7 cellular contexts compared by ENCODE assay signal in genomic region chr9:137218754-137219271, GRCh38. TPM values are rescaled to one million over a fixed set of nuclear protein-coding genes. Genes with fewer than 3 reads are reported as not detected.
DNase-seq lines count a peak whose midpoint lies in the region; ATAC-seq, FAIRE-seq and TF ChIP-seq lines count a peak whose summit lies in the region.
"Had no signal": no experiment of that assay in that cellular context is flagged by ENCODE, and none has a peak within 500 bp of the region (broad histone marks: within the 10 kb centered on the region; RNA-seq: fewer than 3 reads in every experiment).

No MANE protein-coding gene starts in this region.

- H3K4me3 ChIP-seq in HepG2 (replicated peaks in 1 of 3; ENCODE audit: insufficient read depth in 1 of 3, low read depth in 2 of 3, low read length in 3 of 3): peak overlapping the region; percentile 68 to 83 (median 77)

- ATAC-seq in HepG2: peak; percentile 30

- no CpG with 5 or more reads among the region's 12 CpGs for WGBS in HepG2 (ENCODE audit: low lambda C conversion rate)

- no peak; a peak in 1 of 4 replicates for TF ChIP-seq POLR2A in HepG2 (IDR thresholded peaks at IDR 0.05; ENCODE audit: insufficient read depth in 1 of 2, low read depth in 2 of 2, low read length in 2 of 2)

- H3K9me3 ChIP-seq in HepG2 (ENCODE audit: low read length): no peaks in the 10 kb centered on the region

- no TSS peak for BruUV-seq in HepG2 (replicated peaks; lab: Mats Ljungman, UMichigan)

- H3K36me3 ChIP-seq in HepG2 (replicated peaks in 1 of 2; ENCODE audit: control insufficient read depth in 1 of 2, insufficient read depth in 2 of 2, low read length in 2 of 2): no peaks in the 10 kb centered on the region

- TF ChIP-seq CTCF in HepG2 (CRISPR knock-in tag; IDR thresholded peaks at IDR 0.05): 0 out of 2 replicates have a peak, but pooled peaks have one; percentile 3

- CTCF ChIA-PET in HepG2 (lab: Yijun Ruan, JAX; ENCODE audit: low intra/inter-chr PET ratio, low total read pairs): no interaction called here

- 0 out of 4 replicates have a peak, but pooled peaks of 1 of the 2 experiments have one; percentile 23 for TF ChIP-seq EP300 in HepG2 (IDR thresholded peaks at IDR 0.05; ENCODE audit: low read depth in 2 of 2, low read length in 2 of 2)
- peak; percentile 45; the same call in 1 of the 2 replicates for TF ChIP-seq EP300 in HepG2 (CRISPR knock-in tag; IDR thresholded peaks at IDR 0.05; ENCODE audit: borderline replicate concordance)

- DNase-seq in ELR (ENCODE audit: low read depth) (peak; percentile 56), UCSD-AML1 (lab: John Stamatoyannopoulos, UW; ENCODE audit: unreplicated experiment) (peak; percentile 67), HepG2 (ENCODE audit: low spot score) (peak; percentile 81), NCI-H1092 (lab: John Stamatoyannopoulos, UW) (no peak), activated gamma-delta T cell (lab: John Stamatoyannopoulos, UW) (no peak)
- no peak for DNase-seq in activated CD4-positive, alpha-beta T cell treated with anti-CD3 and anti-CD28 coated beads, Interleukin-2, amount 50 U/mL, for 48 hours
- DNase-seq: NCI-H1417 treated with DMSO at 0.1 percent for 48 hours had no signal

- intact Hi-C loops in HepG2 (cut with micrococcal nuclease; ENCODE audit: unreplicated experiment): no loop called here

- POLR2A ChIA-PET in HepG2 (lab: Yijun Ruan, JAX): interaction anchor here (1.0 to 13.4 kb wide), 12 partner anchors 8 to 137 kb away, joined by 3 to 225 read pairs (median 8); partner anchors contain the start of genes ANAPC2, NDOR1, RNF224 and SSNA1

- no peaks in the 10 kb centered on the region; a peak in 1 of 5 replicates for H3K27me3 ChIP-seq in HepG2 (ENCODE audit: control insufficient read depth in 1 of 2, insufficient read depth in 2 of 2, low read length in 2 of 2)

- H4K20me1 ChIP-seq in HepG2 (ENCODE audit: insufficient read depth, low read length): peaks cover 4% of the 10 kb centered on the region; the same call in 1 of the 2 replicates

- in situ Hi-C loops in HepG2 (cut with HindIII; ENCODE audit: extremely low pct_ligation_motif_present, low pct_unique_long_range_greater_than_20kb): no loop called here

- H3K4me2 ChIP-seq in HepG2 (ENCODE audit: low read depth, low read length): peak overlapping the region; percentile 90

- peak overlapping the region; percentile 84 for H3K27ac ChIP-seq in HepG2 (ENCODE audit: extremely low read length, insufficient read depth, low read length)

- H3K79me2 ChIP-seq in HepG2 (ENCODE audit: insufficient read depth, low read length): peaks cover 3% of the 10 kb centered on the region

- FAIRE-seq in HepG2 (lab: Jason Lieb, UNC): peak; percentile 77

- TF ChIP-seq RAD21 in HepG2 (CRISPR knock-in tag; IDR thresholded peaks at IDR 0.05): no peak

- H3K9ac ChIP-seq in HepG2 (ENCODE audit: insufficient read depth, low read depth, low read length): peak overlapping the region; percentile 77

- peaks cover 35% of the 10 kb centered on the region for H3K4me1 ChIP-seq in HepG2 (ENCODE audit: insufficient read depth, low read length)

- H2AFZ ChIP-seq in HepG2 (ENCODE audit: low read length): no peak overlapping the region

RNA-seq across cellular contexts. Expression of gene RNF208, which starts 3.2 kb away (rescaled TPM):
- 1.8 and 2.1 TPM in 2 replicates for total RNA-seq in HepG2 (2016; rRNA removed; fragmentation: Illumina TruSeq; extraction: Trizol)
- 1.2 and 1.4 TPM in 2 replicates for total RNA-seq in HepG2 (2016; cell fraction: cytosol; rRNA removed; fragmentation: Illumina TruSeq; extraction: Trizol; ENCODE audit: low read depth)
- total RNA-seq in HepG2 (2016; cell fraction: insoluble cytoplasmic fraction; rRNA removed; fragmentation: Illumina TruSeq; extraction: Trizol): 1.2 and 2.1 TPM in 2 replicates
- total RNA-seq in HepG2 (2016; cell fraction: membrane; rRNA removed; fragmentation: Illumina TruSeq; extraction: Trizol): 3.7 and 4.2 TPM in 2 replicates
- 0.99 and 1.3 TPM in 2 replicates for total RNA-seq in HepG2 (2016; cell fraction: nucleus; rRNA removed; fragmentation: Illumina TruSeq; extraction: Trizol)
- polyA plus RNA-seq in HepG2 (2011; rRNA removed): 1.6 and 2.0 TPM in 2 replicates
- polyA plus RNA-seq in HepG2 (2011; cell fraction: cytosol; rRNA removed): 0.99 and 1.4 TPM in 2 replicates
- polyA plus RNA-seq in HepG2 (2011; cell fraction: nucleus; rRNA removed): 14.1 and 17.8 TPM in 2 replicates
- polyA plus RNA-seq in HepG2 (2012): 9.0 and 16.1 TPM in 2 replicates
- polyA plus RNA-seq in HepG2 (2016; cell fraction: cytosol; fragmentation: Illumina TruSeq; extraction: Trizol; ENCODE audit: low read depth): 28.1 and 30.5 TPM in 2 replicates
- 15.2 and 22.0 TPM in 2 replicates for polyA plus RNA-seq in HepG2 (2016; cell fraction: insoluble cytoplasmic fraction; fragmentation: Illumina TruSeq; extraction: Trizol; ENCODE audit: low read depth)
- polyA plus RNA-seq in HepG2 (2016; cell fraction: membrane; fragmentation: Illumina TruSeq; extraction: Trizol; ENCODE audit: low read depth): 36.0 and 38.6 TPM in 2 replicates
- polyA plus RNA-seq in HepG2 (2016; cell fraction: nucleus; fragmentation: Illumina TruSeq; extraction: Trizol; ENCODE audit: insufficient read depth, low read depth): 23.4 and 23.9 TPM in 2 replicates
- 4.1 TPM in 1 of 2 replicates, not detected in the other for polyA minus RNA-seq in HepG2 (2011; rRNA and poly(A)+ RNA removed; ENCODE audit: low replicate concordance)
- polyA minus RNA-seq in HepG2 (2011; cell fraction: cytosol; rRNA and poly(A)+ RNA removed): 3.5 and 4.5 TPM in 2 replicates
- 0.62 and 0.77 TPM in 2 replicates for polyA minus RNA-seq in HepG2 (2011; cell fraction: nucleus; rRNA and poly(A)+ RNA removed)

RNA-seq across cellular contexts. Expression of gene CYSRT1, which starts 6.2 kb away (rescaled TPM):
- 2.1 and 3.4 TPM in 2 replicates for total RNA-seq in HepG2 (2016; rRNA removed; fragmentation: Illumina TruSeq; extraction: Trizol)
- 1.8 and 1.9 TPM in 2 replicates for total RNA-seq in HepG2 (2016; cell fraction: cytosol; rRNA removed; fragmentation: Illumina TruSeq; extraction: Trizol; ENCODE audit: low read depth)
- total RNA-seq in HepG2 (2016; cell fraction: insoluble cytoplasmic fraction; rRNA removed; fragmentation: Illumina TruSeq; extraction: Trizol): 2.7 and 3.3 TPM in 2 replicates
- total RNA-seq in HepG2 (2016; cell fraction: membrane; rRNA removed; fragmentation: Illumina TruSeq; extraction: Trizol): 1.3 and 1.4 TPM in 2 replicates
- 1.1 and 1.2 TPM in 2 replicates for total RNA-seq in HepG2 (2016; cell fraction: nucleus; rRNA removed; fragmentation: Illumina TruSeq; extraction: Trizol)
- 1.5 and 1.7 TPM in 2 replicates for polyA plus RNA-seq in HepG2 (2011; rRNA removed)
- 0.82 and 1.8 TPM in 2 replicates for polyA plus RNA-seq in HepG2 (2011; cell fraction: cytosol; rRNA removed)
- 0.95 and 1.2 TPM in 2 replicates for polyA plus RNA-seq in HepG2 (2011; cell fraction: nucleus; rRNA removed)
- polyA plus RNA-seq in HepG2 (2012): 0.80 and 1.1 TPM in 2 replicates
- 1.2 and 1.3 TPM in 2 replicates for polyA plus RNA-seq in HepG2 (2016; cell fraction: cytosol; fragmentation: Illumina TruSeq; extraction: Trizol; ENCODE audit: low read depth)
- 3.0 and 3.6 TPM in 2 replicates for polyA plus RNA-seq in HepG2 (2016; cell fraction: insoluble cytoplasmic fraction; fragmentation: Illumina TruSeq; extraction: Trizol; ENCODE audit: low read depth)
- polyA plus RNA-seq in HepG2 (2016; cell fraction: membrane; fragmentation: Illumina TruSeq; extraction: Trizol; ENCODE audit: low read depth): 1.1 and 1.3 TPM in 2 replicates
- polyA plus RNA-seq in HepG2 (2016; cell fraction: nucleus; fragmentation: Illumina TruSeq; extraction: Trizol; ENCODE audit: insufficient read depth, low read depth): 1.2 and 2.1 TPM in 2 replicates
- 2.1 and 2.5 TPM in 2 replicates for polyA minus RNA-seq in HepG2 (2011; rRNA and poly(A)+ RNA removed; ENCODE audit: low replicate concordance)
- 0.49 and 0.97 TPM in 2 replicates for polyA minus RNA-seq in HepG2 (2011; cell fraction: cytosol; rRNA and poly(A)+ RNA removed)
- 0.52 and 0.87 TPM in 2 replicates for polyA minus RNA-seq in HepG2 (2011; cell fraction: nucleus; rRNA and poly(A)+ RNA removed)

RNA-seq across cellular contexts. Expression of gene RNF224, which starts 8.5 kb away (rescaled TPM):
- 0.09 and 0.10 TPM in 2 replicates for total RNA-seq in HepG2 (2016; rRNA removed; fragmentation: Illumina TruSeq; extraction: Trizol)
- total RNA-seq in HepG2 (2016; cell fraction: cytosol; rRNA removed; fragmentation: Illumina TruSeq; extraction: Trizol; ENCODE audit: low read depth): not detected in 2 replicates
- not detected in 2 replicates for total RNA-seq in HepG2 (2016; cell fraction: insoluble cytoplasmic fraction; rRNA removed; fragmentation: Illumina TruSeq; extraction: Trizol)
- total RNA-seq in HepG2 (2016; cell fraction: membrane; rRNA removed; fragmentation: Illumina TruSeq; extraction: Trizol): 0.12 TPM in 1 of 2 replicates, not detected in the other
- not detected in 2 replicates for total RNA-seq in HepG2 (2016; cell fraction: nucleus; rRNA removed; fragmentation: Illumina TruSeq; extraction: Trizol)
- polyA plus RNA-seq in HepG2 (2011; rRNA removed): not detected in 2 replicates
- polyA plus RNA-seq in HepG2 (2011; cell fraction: cytosol; rRNA removed): 0.03 and 0.04 TPM in 2 replicates
- polyA plus RNA-seq in HepG2 (2011; cell fraction: nucleus; rRNA removed): 0.07 and 0.11 TPM in 2 replicates
- polyA plus RNA-seq in HepG2 (2012): 0.33 and 0.51 TPM in 2 replicates
- polyA plus RNA-seq in HepG2 (2016; cell fraction: cytosol; fragmentation: Illumina TruSeq; extraction: Trizol; ENCODE audit: low read depth): not detected in 2 replicates
- 0.25 TPM in 1 of 2 replicates, not detected in the other for polyA plus RNA-seq in HepG2 (2016; cell fraction: insoluble cytoplasmic fraction; fragmentation: Illumina TruSeq; extraction: Trizol; ENCODE audit: low read depth)
- not detected in 2 replicates for polyA plus RNA-seq in HepG2 (2016; cell fraction: membrane; fragmentation: Illumina TruSeq; extraction: Trizol; ENCODE audit: low read depth)
- polyA plus RNA-seq in HepG2 (2016; cell fraction: nucleus; fragmentation: Illumina TruSeq; extraction: Trizol; ENCODE audit: insufficient read depth, low read depth): 0.25 TPM in 1 of 2 replicates, not detected in the other
- polyA minus RNA-seq in HepG2 (2011; rRNA and poly(A)+ RNA removed; ENCODE audit: low replicate concordance): 0.10 and 0.44 TPM in 2 replicates
- polyA minus RNA-seq in HepG2 (2011; cell fraction: cytosol; rRNA and poly(A)+ RNA removed): not detected in 2 replicates
- polyA minus RNA-seq in HepG2 (2011; cell fraction: nucleus; rRNA and poly(A)+ RNA removed): 0.26 TPM in 1 of 2 replicates, not detected in the other

RNA-seq across cellular contexts. Expression of gene SLC34A3, which starts 11.9 kb away (rescaled TPM):
- 0.38 and 1.0 TPM in 2 replicates for total RNA-seq in HepG2 (2016; rRNA removed; fragmentation: Illumina TruSeq; extraction: Trizol)
- 0.97 and 1.3 TPM in 2 replicates for total RNA-seq in HepG2 (2016; cell fraction: cytosol; rRNA removed; fragmentation: Illumina TruSeq; extraction: Trizol; ENCODE audit: low read depth)
- 0.51 and 0.97 TPM in 2 replicates for total RNA-seq in HepG2 (2016; cell fraction: insoluble cytoplasmic fraction; rRNA removed; fragmentation: Illumina TruSeq; extraction: Trizol)
- 0.74 and 0.76 TPM in 2 replicates for total RNA-seq in HepG2 (2016; cell fraction: membrane; rRNA removed; fragmentation: Illumina TruSeq; extraction: Trizol)
- 0.60 and 0.81 TPM in 2 replicates for total RNA-seq in HepG2 (2016; cell fraction: nucleus; rRNA removed; fragmentation: Illumina TruSeq; extraction: Trizol)
- 0.07 and 0.20 TPM in 2 replicates for polyA plus RNA-seq in HepG2 (2011; rRNA removed)
- 0.09 and 0.16 TPM in 2 replicates for polyA plus RNA-seq in HepG2 (2011; cell fraction: cytosol; rRNA removed)
- polyA plus RNA-seq in HepG2 (2011; cell fraction: nucleus; rRNA removed): 0.33 and 0.50 TPM in 2 replicates
- polyA plus RNA-seq in HepG2 (2012): 0.21 and 0.60 TPM in 2 replicates
- 0.59 and 0.93 TPM in 2 replicates for polyA plus RNA-seq in HepG2 (2016; cell fraction: cytosol; fragmentation: Illumina TruSeq; extraction: Trizol; ENCODE audit: low read depth)
- polyA plus RNA-seq in HepG2 (2016; cell fraction: insoluble cytoplasmic fraction; fragmentation: Illumina TruSeq; extraction: Trizol; ENCODE audit: low read depth): 0.58 and 0.62 TPM in 2 replicates
- polyA plus RNA-seq in HepG2 (2016; cell fraction: membrane; fragmentation: Illumina TruSeq; extraction: Trizol; ENCODE audit: low read depth): 0.52 and 0.70 TPM in 2 replicates
- 1.2 and 1.8 TPM in 2 replicates for polyA plus RNA-seq in HepG2 (2016; cell fraction: nucleus; fragmentation: Illumina TruSeq; extraction: Trizol; ENCODE audit: insufficient read depth, low read depth)
- polyA minus RNA-seq in HepG2 (2011; rRNA and poly(A)+ RNA removed; ENCODE audit: low replicate concordance): 0.12 and 0.20 TPM in 2 replicates
- polyA minus RNA-seq in HepG2 (2011; cell fraction: cytosol; rRNA and poly(A)+ RNA removed): not detected in 2 replicates
- polyA minus RNA-seq in HepG2 (2011; cell fraction: nucleus; rRNA and poly(A)+ RNA removed): not detected in 2 replicates

RNA-seq across cellular contexts. Expression of gene NDOR1, which starts 13.3 kb away (rescaled TPM):
- total RNA-seq in HepG2 (2016; rRNA removed; fragmentation: Illumina TruSeq; extraction: Trizol): 4.9 and 8.7 TPM in 2 replicates
- total RNA-seq in HepG2 (2016; cell fraction: cytosol; rRNA removed; fragmentation: Illumina TruSeq; extraction: Trizol; ENCODE audit: low read depth): 2.1 and 2.9 TPM in 2 replicates
- 4.4 and 9.2 TPM in 2 replicates for total RNA-seq in HepG2 (2016; cell fraction: insoluble cytoplasmic fraction; rRNA removed; fragmentation: Illumina TruSeq; extraction: Trizol)
- 2.6 and 3.0 TPM in 2 replicates for total RNA-seq in HepG2 (2016; cell fraction: membrane; rRNA removed; fragmentation: Illumina TruSeq; extraction: Trizol)
- 7.6 and 9.3 TPM in 2 replicates for total RNA-seq in HepG2 (2016; cell fraction: nucleus; rRNA removed; fragmentation: Illumina TruSeq; extraction: Trizol)
- polyA plus RNA-seq in HepG2 (2011; rRNA removed): 3.6 and 4.2 TPM in 2 replicates
- polyA plus RNA-seq in HepG2 (2011; cell fraction: cytosol; rRNA removed): 1.4 and 2.3 TPM in 2 replicates
- 31.8 and 46.8 TPM in 2 replicates for polyA plus RNA-seq in HepG2 (2011; cell fraction: nucleus; rRNA removed)
- 4.0 and 5.5 TPM in 2 replicates for polyA plus RNA-seq in HepG2 (2012)
- polyA plus RNA-seq in HepG2 (2016; cell fraction: cytosol; fragmentation: Illumina TruSeq; extraction: Trizol; ENCODE audit: low read depth): 0.87 and 1.3 TPM in 2 replicates
- 4.5 and 6.6 TPM in 2 replicates for polyA plus RNA-seq in HepG2 (2016; cell fraction: insoluble cytoplasmic fraction; fragmentation: Illumina TruSeq; extraction: Trizol; ENCODE audit: low read depth)
- 1.6 and 1.8 TPM in 2 replicates for polyA plus RNA-seq in HepG2 (2016; cell fraction: membrane; fragmentation: Illumina TruSeq; extraction: Trizol; ENCODE audit: low read depth)
- 29.3 and 34.2 TPM in 2 replicates for polyA plus RNA-seq in HepG2 (2016; cell fraction: nucleus; fragmentation: Illumina TruSeq; extraction: Trizol; ENCODE audit: insufficient read depth, low read depth)
- 5.2 and 15.0 TPM in 2 replicates for polyA minus RNA-seq in HepG2 (2011; rRNA and poly(A)+ RNA removed; ENCODE audit: low replicate concordance)
- polyA minus RNA-seq in HepG2 (2011; cell fraction: cytosol; rRNA and poly(A)+ RNA removed): 2.1 and 2.4 TPM in 2 replicates
- polyA minus RNA-seq in HepG2 (2011; cell fraction: nucleus; rRNA and poly(A)+ RNA removed): 3.4 and 4.5 TPM in 2 replicates

Comparison
In these comparisons a context has a peak if more than half of its experiments do, and no peak if none do; other contexts are left out.
1. DNase-seq: peak in ELR (single experiment), UCSD-AML1 (single experiment) and HepG2 (single experiment); none in activated CD4-positive, alpha-beta T cell treated with anti-CD3 and anti-CD28 coated beads, Interleukin-2, amount 50 U/mL, for 48 hours (0 of 2), NCI-H1092 (single experiment) and activated gamma-delta T cell (single experiment).